In genomic region chr18:5457467-5457957, GRCh38 we compare ENCODE assay signal across 12 cellular contexts.
A peak's percentile ranks its signal among the peaks of the same experiment; 100 is the strongest.
DNase-seq lines count a peak whose midpoint lies in the region; ATAC-seq and TF ChIP-seq lines count a peak whose summit lies in the region.
"Had no signal": no experiment of that assay in that cellular context is flagged by ENCODE, and none has a peak within 500 bp of the region (broad histone marks: within the 10 kb centered on the region; RNA-seq: fewer than 3 reads in every experiment).

No MANE protein-coding gene starts in this region.

- no peaks in the 10 kb centered on the region for H3K79me2 ChIP-seq in hepatocyte

- H3K4me2 ChIP-seq in hepatocyte: peak overlapping the region; percentile 66

- TF ChIP-seq POLR2A in esophagus squamous epithelium (IDR thresholded peaks at IDR 0.05): no peak

- intact Hi-C loops in Right ventricle myocardium inferior (cut with DNase I) (no loop called here), esophagus squamous epithelium (cut with DNase I) (no loop called here)

- peak overlapping the region; percentile 31 for H3K27ac ChIP-seq in cardiac muscle cell
- no peak overlapping the region for H3K27ac ChIP-seq in SK-N-MC
- H3K27ac ChIP-seq in hepatocyte: peak overlapping the region; percentile 10
- peak overlapping the region; percentile 72 for H3K27ac ChIP-seq in thymus (ENCODE audit: low read depth)
- peak overlapping the region in 1 of 4 donors; percentile 51 for H3K27ac ChIP-seq in esophagus squamous epithelium

- no peak for TF ChIP-seq CTCF in cardiac muscle cell (IDR thresholded peaks at IDR 0.05; ENCODE audit: low read depth, low read length)
- TF ChIP-seq CTCF in hepatocyte (IDR thresholded peaks at IDR 0.05; ENCODE audit: poor library complexity): no peak
- no peak for TF ChIP-seq CTCF in esophagus squamous epithelium (IDR thresholded peaks at IDR 0.05)

- no peaks in the 10 kb centered on the region for H3K9me2 ChIP-seq in hepatocyte (replicated peaks; ENCODE audit: insufficient read depth)

- H3K4me3 ChIP-seq in cardiac muscle cell (no peak overlapping the region), SK-N-MC (peak overlapping the region; percentile 62), hepatocyte (no peak overlapping the region), thymus (ENCODE audit: low read length) (no peak overlapping the region), esophagus squamous epithelium (no peak overlapping the region)
- H3K4me3 ChIP-seq: mucosa of descending colon had no signal

- no peaks in the 10 kb centered on the region for H3K9me3 ChIP-seq in cardiac muscle cell (ENCODE audit: low read depth)
- H3K9me3 ChIP-seq in SK-N-MC (ENCODE audit: low read depth, low read length): no peaks in the 10 kb centered on the region
- no peaks in the 10 kb centered on the region for H3K9me3 ChIP-seq in hepatocyte (ENCODE audit: low read depth)
- no peaks in the 10 kb centered on the region for H3K9me3 ChIP-seq in thymus (ENCODE audit: control insufficient read depth)
- H3K9me3 ChIP-seq in esophagus squamous epithelium: no peaks in the 10 kb centered on the region
- H3K9me3 ChIP-seq: mucosa of descending colon had no signal

- 31% methylated on average over 7 of the region's 7 CpGs for WGBS in hepatocyte (ENCODE audit: low lambda C conversion rate, missing lambda C conversion rate)
- 69% methylated on average over 7 of the region's 7 CpGs for WGBS in thymus
- WGBS in esophagus squamous epithelium, 2 donors: 76 to 83% methylated on average over 7 of the region's 7 CpGs

- DNase-seq in cardiac muscle cell (ENCODE audit: low read depth in 1 of 2, low spot score in 1 of 2) (no peak), Right ventricle myocardium inferior (ENCODE audit: missing footprints) (no peak), SK-N-MC (ENCODE audit: low read depth, low spot score) (no peak), hepatocyte (ENCODE audit: low spot score) (no peak), esophagus squamous epithelium (lab: John Stamatoyannopoulos, UW) (no peak)
- no peak for DNase-seq in stimulated activated CD4-positive, alpha-beta T cell treated with anti-CD3 and anti-CD28 coated beads, Interleukin-4, amount 100 ng/mL, for 4 hours
- DNase-seq: activated B cell treated with CpG ODN at 0.5 μM for 24 hours; AML-193; mucosa of descending colon; stimulated activated CD4-positive, alpha-beta T cell treated with anti-CD3 and anti-CD28 coated beads, Interleukin-1b, Interleukin-23, amount 100 ng/mL, for 48 hours had no signal

- ATAC-seq in Right ventricle myocardium inferior (no peak), HG02840 (IDR thresholded peaks at IDR 0.05; ENCODE audit: low FRiP score, unreplicated experiment) (no peak)

- peak overlapping the region; percentile 38 for H2AFZ ChIP-seq in hepatocyte

- no peak overlapping the region for H3K9ac ChIP-seq in SK-N-MC (ENCODE audit: insufficient read length)

- no peaks in the 10 kb centered on the region for H4K20me1 ChIP-seq in hepatocyte (ENCODE audit: insufficient read depth, poor library complexity, severe bottlenecking)

- H3K4me1 ChIP-seq in cardiac muscle cell (ENCODE audit: low read depth): peaks cover 16% of the 10 kb centered on the region
- peaks cover 29% of the 10 kb centered on the region for H3K4me1 ChIP-seq in hepatocyte (ENCODE audit: insufficient read depth)
- H3K4me1 ChIP-seq in thymus (ENCODE audit: control insufficient read depth, insufficient read depth, low read length): no peaks in the 10 kb centered on the region
- peaks cover 0 to 10% (median 0%) of the 10 kb centered on the region in 3 donors for H3K4me1 ChIP-seq in esophagus squamous epithelium

- no peaks in the 10 kb centered on the region for H3K36me3 ChIP-seq in cardiac muscle cell
- H3K36me3 ChIP-seq in SK-N-MC (ENCODE audit: insufficient read depth, low read length): no peaks in the 10 kb centered on the region
- no peaks in the 10 kb centered on the region for H3K36me3 ChIP-seq in hepatocyte (replicated peaks; ENCODE audit: insufficient read depth, low read depth)
- no peaks in the 10 kb centered on the region for H3K36me3 ChIP-seq in thymus (ENCODE audit: control insufficient read depth, insufficient read depth)
- no peaks in the 10 kb centered on the region for H3K36me3 ChIP-seq in esophagus squamous epithelium

- H3K27me3 ChIP-seq in cardiac muscle cell: no peaks in the 10 kb centered on the region
- H3K27me3 ChIP-seq in hepatocyte: no peaks in the 10 kb centered on the region
- no peaks in the 10 kb centered on the region for H3K27me3 ChIP-seq in thymus (ENCODE audit: control insufficient read depth, insufficient read depth)
- H3K27me3 ChIP-seq in esophagus squamous epithelium: no peaks in the 10 kb centered on the region
